ENCODE assay signal across 32 cellular contexts in the genomic region with DNA sequence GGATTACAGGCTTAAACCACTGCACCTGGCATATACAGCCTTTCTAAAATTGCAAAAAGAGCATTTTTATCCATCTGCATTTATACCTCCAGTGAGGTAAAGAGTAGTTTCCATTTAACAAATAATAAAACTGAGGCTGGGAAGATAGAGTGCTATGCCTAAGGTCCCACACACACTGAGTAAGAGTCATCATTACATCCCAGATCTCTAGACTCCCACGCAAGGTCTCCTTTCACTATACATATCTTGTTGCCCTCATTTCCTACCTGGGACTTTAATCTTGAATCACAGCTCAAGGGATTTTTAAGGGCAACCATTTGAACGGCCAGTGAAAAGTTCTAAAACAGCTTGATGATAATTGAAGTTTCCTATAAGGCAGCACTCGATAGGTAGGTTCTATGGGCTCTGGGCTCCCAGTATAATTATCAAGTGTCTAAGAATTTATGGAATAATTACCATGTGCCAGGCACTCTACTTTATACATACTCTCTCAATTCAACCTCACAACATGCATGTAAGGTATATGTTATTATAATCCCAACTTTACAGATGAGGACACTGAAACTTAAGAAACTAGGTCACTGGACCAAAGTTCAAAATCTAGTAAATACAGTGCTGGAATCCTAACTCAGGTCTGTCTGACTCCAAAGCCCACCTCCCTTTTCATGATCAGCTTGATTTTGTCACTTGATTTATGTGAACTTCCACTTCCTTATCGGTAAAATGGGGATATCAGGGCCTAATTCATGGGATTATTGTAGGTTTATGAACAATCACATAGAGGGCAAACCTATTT. TPM values are rescaled to one million over a fixed set of nuclear protein-coding genes. Genes with fewer than 3 reads are reported as not detected.
DNase-seq lines count a peak whose midpoint lies in the region; ATAC-seq, FAIRE-seq and TF ChIP-seq lines count a peak whose summit lies in the region.
"Had no signal": no experiment of that assay in that cellular context is flagged by ENCODE, and none has a peak within 500 bp of the region (broad histone marks: within the 10 kb centered on the region; RNA-seq: fewer than 3 reads in every experiment).

No MANE protein-coding gene starts in this region.

- no peak for FAIRE-seq in bronchial epithelial cell (lab: Jason Lieb, UNC)
- FAIRE-seq: GM12878, H1 had no signal

- no peak overlapping the region for H3K4me3 ChIP-seq in bronchial epithelial cell (ENCODE audit: low read depth, low read length)
- no peak overlapping the region for H3K4me3 ChIP-seq in transverse colon
- H3K4me3 ChIP-seq: GM12878, SK-N-MC had no signal

- peaks cover 27% of the 10 kb centered on the region for H3K4me1 Mint-ChIP-seq in activated CD4-positive, alpha-beta T cell treated with anti-CD3 and anti-CD28 coated beads for 36 hours
- H3K4me1 Mint-ChIP-seq in stimulated activated naive CD8-positive, alpha-beta T cell treated with anti-CD3 and anti-CD28 coated beads, Interleukin-15, amount 100 ng/mL, for 72 hours, result peaks cover 16% of the 10 kb centered on the region
- H3K4me1 Mint-ChIP-seq in stimulated activated effector memory CD8-positive, alpha-beta T cell treated with anti-CD3 and anti-CD28 coated beads, Interleukin-12 subunit alpha, Interleukin-12 subunit beta, amount 100 ng/mL, for 72 hours, result peaks cover 14% of the 10 kb centered on the region
- H3K4me1 Mint-ChIP-seq in natural killer cell treated with Interleukin-12 subunit alpha and Interleukin-12 subunit beta and Interleukin-15 and Interleukin-18, amount 100 ng/mL, for 72 hours (ENCODE audit: low read depth in 2 of 2), result peaks cover 4 to 6% of the 10 kb centered on the region in 2 donors
- H3K4me1 Mint-ChIP-seq: B cell had no signal

- H3K36me3 ChIP-seq in bronchial epithelial cell (ENCODE audit: control insufficient read depth, insufficient read depth, low read length) (no peaks in the 10 kb centered on the region), transverse colon (no peaks in the 10 kb centered on the region)

- TF ChIP-seq CTCF in bronchial epithelial cell (IDR thresholded peaks at IDR 0.05; ENCODE audit: insufficient read depth, low read length, severe bottlenecking) (no peak), transverse colon (IDR thresholded peaks at IDR 0.05) (no peak)

- no peaks in the 10 kb centered on the region for H3K9me3 Mint-ChIP-seq in activated CD4-positive, alpha-beta T cell treated with anti-CD3 and anti-CD28 coated beads for 36 hours (ENCODE audit: low read depth)
- H3K9me3 Mint-ChIP-seq in stimulated activated naive CD8-positive, alpha-beta T cell treated with anti-CD3 and anti-CD28 coated beads, Interleukin-15, amount 100 ng/mL, for 72 hours, result no peaks in the 10 kb centered on the region
- no peaks in the 10 kb centered on the region for H3K9me3 Mint-ChIP-seq in stimulated activated effector memory CD8-positive, alpha-beta T cell treated with anti-CD3 and anti-CD28 coated beads, Interleukin-12 subunit alpha, Interleukin-12 subunit beta, amount 100 ng/mL, for 72 hours
- H3K9me3 Mint-ChIP-seq in natural killer cell treated with Interleukin-12 subunit alpha and Interleukin-12 subunit beta and Interleukin-15 and Interleukin-18, amount 100 ng/mL, for 72 hours, result no peaks in the 10 kb centered on the region
- H3K9me3 Mint-ChIP-seq: CD8-positive, alpha-beta T cell had no signal

- TF ChIP-seq POLR2A in transverse colon (IDR thresholded peaks at IDR 0.05), result no peak

- POLR2A ChIA-PET in activated CD4-positive, alpha-beta T cell treated with anti-CD3 and anti-CD28 coated beads for 36 hours (lab: Charles Lee), result no interaction called here

- TF ChIP-seq EP300 in transverse colon (IDR thresholded peaks at IDR 0.05; ENCODE audit: low read depth), result no peak

- H3K27ac Mint-ChIP-seq in activated CD4-positive, alpha-beta T cell treated with anti-CD3 and anti-CD28 coated beads for 36 hours, result peak overlapping the region; percentile 1
- H3K27ac Mint-ChIP-seq in stimulated activated naive CD8-positive, alpha-beta T cell treated with anti-CD3 and anti-CD28 coated beads, Interleukin-15, amount 100 ng/mL, for 72 hours, result no peak overlapping the region
- no peak overlapping the region for H3K27ac Mint-ChIP-seq in stimulated activated effector memory CD8-positive, alpha-beta T cell treated with anti-CD3 and anti-CD28 coated beads, Interleukin-12 subunit alpha, Interleukin-12 subunit beta, amount 100 ng/mL, for 72 hours
- no peak overlapping the region for H3K27ac Mint-ChIP-seq in natural killer cell treated with Interleukin-12 subunit alpha and Interleukin-12 subunit beta and Interleukin-15 and Interleukin-18, amount 100 ng/mL, for 72 hours
- H3K27ac Mint-ChIP-seq: B cell; CD8-positive, alpha-beta T cell had no signal

- H3K4me3 Mint-ChIP-seq in activated CD4-positive, alpha-beta T cell treated with anti-CD3 and anti-CD28 coated beads for 36 hours, result no peak overlapping the region
- no peak overlapping the region for H3K4me3 Mint-ChIP-seq in stimulated activated naive CD8-positive, alpha-beta T cell treated with anti-CD3 and anti-CD28 coated beads, Interleukin-15, amount 100 ng/mL, for 72 hours
- H3K4me3 Mint-ChIP-seq in stimulated activated effector memory CD8-positive, alpha-beta T cell treated with anti-CD3 and anti-CD28 coated beads, Interleukin-12 subunit alpha, Interleukin-12 subunit beta, amount 100 ng/mL, for 72 hours, result no peak overlapping the region
- H3K4me3 Mint-ChIP-seq in natural killer cell treated with Interleukin-12 subunit alpha and Interleukin-12 subunit beta and Interleukin-15 and Interleukin-18, amount 100 ng/mL, for 72 hours, result no peak overlapping the region
- H3K4me3 Mint-ChIP-seq: B cell; CD8-positive, alpha-beta T cell had no signal

- no peaks in the 10 kb centered on the region for H3K27me3 Mint-ChIP-seq in activated CD4-positive, alpha-beta T cell treated with anti-CD3 and anti-CD28 coated beads for 36 hours
- no peaks in the 10 kb centered on the region for H3K27me3 Mint-ChIP-seq in stimulated activated naive CD8-positive, alpha-beta T cell treated with anti-CD3 and anti-CD28 coated beads, Interleukin-15, amount 100 ng/mL, for 72 hours
- H3K27me3 Mint-ChIP-seq in natural killer cell treated with Interleukin-12 subunit alpha and Interleukin-12 subunit beta and Interleukin-15 and Interleukin-18, amount 100 ng/mL, for 72 hours, result no peaks in the 10 kb centered on the region
- H3K27me3 Mint-ChIP-seq: B cell had no signal

- H3K4me1 ChIP-seq in transverse colon, result peaks cover 0 to 8% (median 5%) of the 10 kb centered on the region in 4 donors

- no peak for DNase-seq in activated CD4-positive, alpha-beta T cell treated with anti-CD3 and anti-CD28 coated beads for 36 hours
- DNase-seq in activated CD4-positive, alpha-beta T cell treated with anti-CD3 and anti-CD28 coated beads, Interleukin-2, amount 50 U/mL, for 4 hours, result no peak
- DNase-seq in stimulated activated naive CD8-positive, alpha-beta T cell treated with anti-CD3 and anti-CD28 coated beads, Interleukin-15, Interleukin-2, amounts not matched to agents 100 U/mL and 50 U/mL, for 24 hours, result no peak
- DNase-seq in stimulated activated naive CD8-positive, alpha-beta T cell treated with anti-CD3 and anti-CD28 coated beads, Interleukin-15, amount 100 ng/mL, for 72 hours, result no peak
- DNase-seq in bronchial epithelial cell (ENCODE audit: low read depth), result peak; percentile 18
- no peak for DNase-seq in stimulated activated effector memory CD8-positive, alpha-beta T cell treated with anti-CD3 and anti-CD28 coated beads, Interleukin-12 subunit alpha, Interleukin-12 subunit beta, amount 100 ng/mL, for 72 hours (ENCODE audit: low spot score in 2 of 2)
- DNase-seq in natural killer cell treated with Interleukin-12 subunit alpha and Interleukin-12 subunit beta and Interleukin-15 and Interleukin-18, amount 100 ng/mL, for 72 hours (ENCODE audit: low spot score), result no peak
- DNase-seq in transverse colon, result no peak
- DNase-seq: CD8-positive, alpha-beta T cell; DMS 273 treated with DMSO at 0.1 percent for 48 hours; DMS79; EL; GDM1; HCEC 1CT; Kasumi-1; NCI-H1092 treated with DMSO at 0.1 percent for 48 hours; NCI-H1436 treated with DMSO at 0.1 percent for 48 hours; NCI-H187 treated with DMSO at 0.1 percent for 48 hours; NCI-H2107; NCI-H446; NCI-H526; NCI-H82; NK-92 treated with Interleukin-12 subunit alpha and Interleukin-12 subunit beta, amount 100 ng/mL, for 24 hours; SIG-M5 had no signal

- H3K9me3 ChIP-seq in transverse colon, result no peaks in the 10 kb centered on the region

- ATAC-seq in activated CD4-positive, alpha-beta T cell treated with anti-CD3 and anti-CD28 coated beads for 36 hours, result peak; percentile 51
- ATAC-seq in stimulated activated naive CD8-positive, alpha-beta T cell treated with anti-CD3 and anti-CD28 coated beads, Interleukin-15, Interleukin-2, amounts not matched to agents 100 U/mL and 50 U/mL, for 24 hours, result peak; percentile 77
- no peak for ATAC-seq in stimulated activated naive CD8-positive, alpha-beta T cell treated with anti-CD3 and anti-CD28 coated beads, Interleukin-15, amount 100 ng/mL, for 72 hours
- peak; percentile 54 for ATAC-seq in stimulated activated effector memory CD8-positive, alpha-beta T cell treated with anti-CD3 and anti-CD28 coated beads, Interleukin-12 subunit alpha, Interleukin-12 subunit beta, amount 100 ng/mL, for 72 hours
- no peak for ATAC-seq in natural killer cell treated with Interleukin-12 subunit alpha and Interleukin-12 subunit beta and Interleukin-15 and Interleukin-18, amount 100 ng/mL, for 72 hours
- ATAC-seq: CD8-positive, alpha-beta T cell; GM12878 had no signal

- CTCF ChIA-PET in activated CD4-positive, alpha-beta T cell treated with anti-CD3 and anti-CD28 coated beads for 36 hours (lab: Charles Lee), result no interaction called here

- H3K27ac ChIP-seq in transverse colon, result no peak overlapping the region
- H3K27ac ChIP-seq: 22Rv1, C4-2B, HL-60, RWPE1, SK-N-MC had no signal

- WGBS in transverse colon (ENCODE audit: low coverage in 1 of 2), 2 donors, result 92 to 100% methylated on average over 4 of the region's 4 CpGs

- H3K27me3 ChIP-seq in bronchial epithelial cell (ENCODE audit: control insufficient read depth, insufficient read depth, low read length) (no peaks in the 10 kb centered on the region), transverse colon (no peaks in the 10 kb centered on the region)

- in situ Hi-C loops in transverse colon (cut with MboI; ENCODE audit: low pct_ligation_motif_present in 1 of 4, low pct_unique_long_range_greater_than_20kb in 1 of 4, low sequenced_read_pairs in 3 of 4), result loop anchor here in 1 of 4 donors (25.0 kb wide), 1 partner anchor 180 kb away; no protein-coding TSS in a partner anchor

- no peaks in the 10 kb centered on the region for H3K36me3 Mint-ChIP-seq in activated CD4-positive, alpha-beta T cell treated with anti-CD3 and anti-CD28 coated beads for 36 hours (ENCODE audit: low read depth)
- no peaks in the 10 kb centered on the region for H3K36me3 Mint-ChIP-seq in stimulated activated effector memory CD8-positive, alpha-beta T cell treated with anti-CD3 and anti-CD28 coated beads, Interleukin-12 subunit alpha, Interleukin-12 subunit beta, amount 100 ng/mL, for 72 hours
- H3K36me3 Mint-ChIP-seq in natural killer cell treated with Interleukin-12 subunit alpha and Interleukin-12 subunit beta and Interleukin-15 and Interleukin-18, amount 100 ng/mL, for 72 hours, result no peaks in the 10 kb centered on the region
- H3K36me3 Mint-ChIP-seq: CD8-positive, alpha-beta T cell had no signal

- intact Hi-C loops in activated CD4-positive, alpha-beta T cell treated with anti-CD3 and anti-CD28 coated beads for 36 hours (cut with DNase I, micrococcal nuclease), result no loop called here
- intact Hi-C loops in transverse colon (cut with DNase I; ENCODE audit: low total_unique reads), result no loop called here

RNA-seq across cellular contexts. Expression of a gene that starts 23.3 kb away (rescaled TPM):
- total RNA-seq in activated CD4-positive, alpha-beta T cell treated with anti-CD3 and anti-CD28 coated beads for 36 hours, result 10 to 100 TPM; 59.6 to 61.6 TPM
- 34.8 and 37.8 TPM in 2 replicates for total RNA-seq in bronchial epithelial cell
- total RNA-seq in natural killer cell treated with Interleukin-12 subunit alpha and Interleukin-12 subunit beta and Interleukin-15 and Interleukin-18, amount 100 ng/mL, for 72 hours, result 10 to 100 TPM; 82.3 to 97.3 TPM
- total RNA-seq in transverse colon, result 10 to 100 TPM; 43.8 to 74.0 (median 59.9) TPM

Comparison
In these comparisons a context has a peak if more than half of its experiments do, and no peak if none do; other contexts are left out.
1. ATAC-seq: peak in activated CD4-positive, alpha-beta T cell treated with anti-CD3 and anti-CD28 coated beads for 36 hours (single experiment), stimulated activated naive CD8-positive, alpha-beta T cell treated with anti-CD3 and anti-CD28 coated beads, Interleukin-15, Interleukin-2, amounts not matched to agents 100 U/mL and 50 U/mL, for 24 hours (single experiment) and stimulated activated effector memory CD8-positive, alpha-beta T cell treated with anti-CD3 and anti-CD28 coated beads, Interleukin-12 subunit alpha, Interleukin-12 subunit beta, amount 100 ng/mL, for 72 hours (single experiment); none in stimulated activated naive CD8-positive, alpha-beta T cell treated with anti-CD3 and anti-CD28 coated beads, Interleukin-15, amount 100 ng/mL, for 72 hours (single experiment) and natural killer cell treated with Interleukin-12 subunit alpha and Interleukin-12 subunit beta and Interleukin-15 and Interleukin-18, amount 100 ng/mL, for 72 hours (0 of 2).